Comparison of ENCODE assay signal across 33 cellular contexts in the genomic region with DNA sequence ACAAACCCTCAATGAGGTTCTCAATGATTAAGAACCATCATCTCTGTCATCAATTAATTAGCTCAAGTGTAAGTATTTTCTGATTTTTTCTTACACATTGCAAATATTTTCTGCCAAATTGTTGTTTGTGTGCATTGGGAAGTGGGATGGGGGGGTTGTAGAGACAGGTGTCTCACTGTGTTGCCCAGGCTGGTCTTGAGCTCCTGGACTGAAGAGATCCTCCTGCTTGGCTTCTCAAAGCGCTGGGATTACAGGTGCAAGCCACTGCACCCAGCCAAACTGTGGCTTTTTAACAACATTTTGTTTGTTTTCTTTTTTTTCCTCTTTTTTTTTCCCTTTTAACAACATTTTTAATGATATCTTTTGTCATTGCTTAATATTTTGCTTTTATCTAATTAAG.
"Had no signal": no experiment of that assay in that cellular context is flagged by ENCODE, and none has a peak within 500 bp of the region (broad histone marks: within the 10 kb centered on the region; RNA-seq: fewer than 3 reads in every experiment).

No MANE protein-coding gene starts in this region.

- FAIRE-seq: endometrium, endothelial cell of umbilical vein had no signal

- H3K4me3 Mint-ChIP-seq: activated CD4-positive, alpha-beta T cell treated with anti-CD3 and anti-CD28 coated beads, Interleukin-2, amount 10 ng/mL, durations not matched to agents 7 days and 5 days; activated CD8-positive, alpha-beta T cell treated with anti-CD3 and anti-CD28 coated beads for 36 hours; activated naive CD4-positive, alpha-beta T cell treated with anti-CD3 and anti-CD28 coated beads for 36 hours; activated naive CD4-positive, alpha-beta T cell treated with anti-CD3 and anti-CD28 coated beads, Interleukin-2, amount 50 U/mL, for 24 hours; activated naive CD8-positive, alpha-beta T cell treated with anti-CD3 and anti-CD28 coated beads for 36 hours; activated naive CD8-positive, alpha-beta T cell treated with anti-CD3 and anti-CD28 coated beads, Interleukin-2, amount 50 U/mL, for 24 hours; activated T-helper 1 cell treated with anti-CD3 and anti-CD28 coated beads, Interleukin-12 subunit alpha, Interleukin-12 subunit beta, Interleukin-2, Interleukin-4 antibody, amounts not matched to agents 30 ng/mL and 10 ng/mL and 1 ng/mL, durations not matched to agents 14 hours and 24 hours and 36 hours; dendritic cell treated with granulocyte-macrophage colony-stimulating factor and Interleukin-4, amounts not matched to agents 40 ng/mL and 50 ng/mL, for 4 days; effector memory CD8-positive, alpha-beta T cell had no signal

- ATAC-seq: activated CD8-positive, alpha-beta T cell treated with anti-CD3 and anti-CD28 coated beads for 36 hours; activated naive CD8-positive, alpha-beta T cell treated with anti-CD3 and anti-CD28 coated beads, Interleukin-2, amount 50 U/mL, for 24 hours; body of pancreas; effector memory CD8-positive, alpha-beta T cell; gastroesophageal sphincter had no signal

- H3K36me3 ChIP-seq: adrenal gland, colonic mucosa, esophagus squamous epithelium, gastroesophageal sphincter had no signal

- H3K9me3 ChIP-seq: colonic mucosa had no signal

- H3K4me1 Mint-ChIP-seq: activated naive CD4-positive, alpha-beta T cell treated with anti-CD3 and anti-CD28 coated beads, Interleukin-2, amount 50 U/mL, for 24 hours; activated naive CD8-positive, alpha-beta T cell treated with anti-CD3 and anti-CD28 coated beads for 36 hours had no signal

- H3K4me1 ChIP-seq: body of pancreas, colonic mucosa, gastroesophageal sphincter had no signal

- H3K27me3 ChIP-seq: adrenal gland, body of pancreas, colonic mucosa, esophagus squamous epithelium, gastroesophageal sphincter had no signal

- H3K27ac Mint-ChIP-seq: activated CD4-positive, alpha-beta T cell treated with anti-CD3 and anti-CD28 coated beads, Interleukin-2, amount 10 ng/mL, durations not matched to agents 7 days and 5 days; activated CD8-positive, alpha-beta T cell treated with anti-CD3 and anti-CD28 coated beads for 36 hours; activated naive CD4-positive, alpha-beta T cell treated with anti-CD3 and anti-CD28 coated beads for 36 hours; activated naive CD4-positive, alpha-beta T cell treated with anti-CD3 and anti-CD28 coated beads, Interleukin-2, amount 50 U/mL, for 24 hours; activated naive CD8-positive, alpha-beta T cell treated with anti-CD3 and anti-CD28 coated beads for 36 hours; activated naive CD8-positive, alpha-beta T cell treated with anti-CD3 and anti-CD28 coated beads, Interleukin-2, amount 50 U/mL, for 24 hours; activated T-helper 1 cell treated with anti-CD3 and anti-CD28 coated beads, Interleukin-12 subunit alpha, Interleukin-12 subunit beta, Interleukin-2, Interleukin-4 antibody, amounts not matched to agents 30 ng/mL and 10 ng/mL and 1 ng/mL, durations not matched to agents 14 hours and 24 hours and 36 hours; activated T-helper 2 cell treated with anti-CD3 and anti-CD28 coated beads, Interferon-gamma antibody, Interleukin-2, Interleukin-4, amounts not matched to agents 10 μg/mL and 5 μg/mL and 100 μg/mL, durations not matched to agents 14 hours and 24 hours and 36 hours; dendritic cell treated with granulocyte-macrophage colony-stimulating factor and Interleukin-4, amounts not matched to agents 40 ng/mL and 50 ng/mL, for 4 days; effector memory CD8-positive, alpha-beta T cell had no signal

- H3K27ac ChIP-seq: adrenal gland, body of pancreas, colonic mucosa, dorsolateral prefrontal cortex, epithelial cell of prostate, esophagus squamous epithelium, gastroesophageal sphincter had no signal

- H3K4me3 ChIP-seq: adrenal gland, body of pancreas, colonic mucosa, dorsolateral prefrontal cortex, esophagus squamous epithelium, gastroesophageal sphincter had no signal

- DNase-seq: activated CD4-positive, alpha-beta T cell treated with anti-CD3 and anti-CD28 coated beads for 1 hour; activated CD4-positive, alpha-beta T cell treated with anti-CD3 and anti-CD28 coated beads for 4 hours; activated CD4-positive, alpha-beta T cell treated with anti-CD3 and anti-CD28 coated beads, Interleukin-2, amount 10 ng/mL, durations not matched to agents 7 days and 5 days; activated CD4-positive, alpha-beta T cell treated with anti-CD3 and anti-CD28 coated beads, Interleukin-2, amount 50 U/mL, for 4 hours; activated CD8-positive, alpha-beta memory T cell treated with anti-CD3 and anti-CD28 coated beads for 24 hours; activated CD8-positive, alpha-beta T cell treated with anti-CD3 and anti-CD28 coated beads for 36 hours; activated effector memory CD4-positive, alpha-beta T cell treated with anti-CD3 and anti-CD28 coated beads, Interleukin-2, amount 50 U/mL, for 16 hours; activated naive CD4-positive, alpha-beta T cell treated with anti-CD3 and anti-CD28 coated beads for 36 hours; activated naive CD8-positive, alpha-beta T cell treated with anti-CD3 and anti-CD28 coated beads for 36 hours; activated naive CD8-positive, alpha-beta T cell treated with anti-CD3 and anti-CD28 coated beads, Interleukin-2, amount 50 U/mL, for 24 hours; activated T-cell treated with anti-CD3 and anti-CD28 coated beads, Interleukin-2, amount 50 U/mL, for 1 hour; activated T-cell treated with anti-CD3 and anti-CD28 coated beads, Interleukin-2, amount 50 U/mL, for 48 hours; adrenal gland; amygdala; aorta; body of pancreas; central memory CD4-positive, alpha-beta T cell; cerebellar nuclear complex; colonic mucosa; dorsolateral prefrontal cortex; effector memory CD8-positive, alpha-beta T cell; esophagus squamous epithelium; foreskin melanocyte; head of caudate nucleus; T-helper 2 cell had no signal

- H3K27me3 Mint-ChIP-seq: dendritic cell treated with granulocyte-macrophage colony-stimulating factor and Interleukin-4, amounts not matched to agents 40 ng/mL and 50 ng/mL, for 4 days had no signal
